Comparison of ENCODE assay signal across 17 cellular contexts in the genomic region with DNA sequence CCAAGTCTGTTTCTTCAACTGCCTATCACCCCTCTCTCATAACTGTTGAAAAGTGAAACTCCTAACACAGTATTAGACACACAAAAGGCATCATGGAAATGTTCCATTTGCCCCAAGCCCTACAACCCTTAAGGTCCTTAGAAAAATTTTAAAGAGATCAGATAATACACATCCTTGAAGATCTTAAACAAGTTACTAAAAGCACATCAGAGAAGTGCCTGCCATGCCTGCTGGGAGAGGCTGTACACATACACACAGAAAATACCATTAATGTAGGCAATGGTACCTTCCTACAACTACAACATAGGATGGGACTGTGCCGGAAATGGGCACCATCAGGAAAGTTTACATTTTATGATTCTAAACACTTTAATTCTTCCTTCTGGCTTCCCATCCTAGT. TPM values are rescaled to one million over a fixed set of nuclear protein-coding genes. Genes with fewer than 3 reads are reported as not detected.
DNase-seq lines count a peak whose midpoint lies in the region; ATAC-seq and TF ChIP-seq lines count a peak whose summit lies in the region.
"Had no signal": no experiment of that assay in that cellular context is flagged by ENCODE, and none has a peak within 500 bp of the region (broad histone marks: within the 10 kb centered on the region; RNA-seq: fewer than 3 reads in every experiment).

No MANE protein-coding gene starts in this region.

- TF ChIP-seq CTCF in natural killer cell (IDR thresholded peaks at IDR 0.05) = no peak
- no peak for TF ChIP-seq CTCF in hepatocyte (IDR thresholded peaks at IDR 0.05; ENCODE audit: poor library complexity)
- no peak for TF ChIP-seq CTCF in type B pancreatic cell (conservative IDR thresholded peaks at IDR 0.05)
- TF ChIP-seq CTCF in esophagus squamous epithelium (IDR thresholded peaks at IDR 0.05) = no peak

- H4K20me1 ChIP-seq in hepatocyte (ENCODE audit: insufficient read depth, poor library complexity, severe bottlenecking) = peaks cover 60% of the 10 kb centered on the region

- WGBS in hepatocyte (ENCODE audit: low lambda C conversion rate, missing lambda C conversion rate) = 82% methylated on average over 1 of the region's 1 CpG
- 80 to 100% methylated on average over 1 of the region's 1 CpG for WGBS in esophagus squamous epithelium, 2 donors

- H3K36me3 Mint-ChIP-seq in natural killer cell = no peaks in the 10 kb centered on the region
- no peaks in the 10 kb centered on the region for H3K36me3 Mint-ChIP-seq in natural killer cell treated with Interleukin-12 subunit alpha and Interleukin-12 subunit beta and Interleukin-15 and Interleukin-18, amount 100 ng/mL, for 72 hours
- peaks cover 9% of the 10 kb centered on the region for H3K36me3 Mint-ChIP-seq in activated T-helper 1 cell treated with anti-CD3 and anti-CD28 coated beads, Interleukin-12 subunit alpha, Interleukin-12 subunit beta, Interleukin-2, Interleukin-4 antibody, amounts not matched to agents 30 ng/mL and 10 ng/mL and 1 ng/mL, durations not matched to agents 14 hours and 24 hours and 36 hours (ENCODE audit: low read depth)
- peaks cover 13% of the 10 kb centered on the region for H3K36me3 Mint-ChIP-seq in type B pancreatic cell
- peaks cover 2% of the 10 kb centered on the region for H3K36me3 Mint-ChIP-seq in T-helper 17 cell (ENCODE audit: low read depth)

- H3K27ac ChIP-seq in hepatocyte = no peak overlapping the region
- no peak overlapping the region for H3K27ac ChIP-seq in esophagus squamous epithelium

- H3K4me1 ChIP-seq in hepatocyte (ENCODE audit: insufficient read depth) = peaks cover 15% of the 10 kb centered on the region
- H3K4me1 ChIP-seq in esophagus squamous epithelium = peaks cover 0 to 71% (median 28%) of the 10 kb centered on the region in 3 donors

- no peaks in the 10 kb centered on the region for H3K9me3 ChIP-seq in hepatocyte (ENCODE audit: low read depth)
- H3K9me3 ChIP-seq in esophagus squamous epithelium = no peaks in the 10 kb centered on the region
- no peaks in the 10 kb centered on the region for H3K9me3 ChIP-seq in T-helper 17 cell (ENCODE audit: control insufficient read depth, low read length, poor library complexity, severe bottlenecking)

- ATAC-seq in natural killer cell (no peak), HG02642 (IDR thresholded peaks at IDR 0.05; ENCODE audit: poor library complexity, unreplicated experiment) (no peak), T-helper 17 cell (no peak)
- ATAC-seq in natural killer cell treated with Interleukin-12 subunit alpha and Interleukin-12 subunit beta and Interleukin-15 and Interleukin-18, amount 100 ng/mL, for 72 hours = no peak

- H3K4me3 Mint-ChIP-seq in natural killer cell = peak overlapping the region; percentile 65
- H3K4me3 Mint-ChIP-seq in natural killer cell treated with Interleukin-12 subunit alpha and Interleukin-12 subunit beta and Interleukin-15 and Interleukin-18, amount 100 ng/mL, for 72 hours = no peak overlapping the region
- peak overlapping the region; percentile 3 for H3K4me3 Mint-ChIP-seq in activated T-helper 1 cell treated with anti-CD3 and anti-CD28 coated beads, Interleukin-12 subunit alpha, Interleukin-12 subunit beta, Interleukin-2, Interleukin-4 antibody, amounts not matched to agents 30 ng/mL and 10 ng/mL and 1 ng/mL, durations not matched to agents 14 hours and 24 hours and 36 hours
- peak overlapping the region; percentile 88 for H3K4me3 Mint-ChIP-seq in type B pancreatic cell
- H3K4me3 Mint-ChIP-seq in T-helper 17 cell = no peak overlapping the region

- H2AFZ ChIP-seq in hepatocyte = no peak overlapping the region

- no peak overlapping the region for H3K4me3 ChIP-seq in hepatocyte
- H3K4me3 ChIP-seq in esophagus squamous epithelium = peak overlapping the region in 1 of 4 donors; percentile 34
- H3K4me3 ChIP-seq: lung had no signal

- peaks cover 68 to 74% of the 10 kb centered on the region in 2 donors for H3K4me1 Mint-ChIP-seq in natural killer cell
- H3K4me1 Mint-ChIP-seq in natural killer cell treated with Interleukin-12 subunit alpha and Interleukin-12 subunit beta and Interleukin-15 and Interleukin-18, amount 100 ng/mL, for 72 hours (ENCODE audit: low read depth in 2 of 2) = peaks cover 50 to 63% of the 10 kb centered on the region in 2 donors
- peaks cover 68% of the 10 kb centered on the region for H3K4me1 Mint-ChIP-seq in activated T-helper 1 cell treated with anti-CD3 and anti-CD28 coated beads, Interleukin-12 subunit alpha, Interleukin-12 subunit beta, Interleukin-2, Interleukin-4 antibody, amounts not matched to agents 30 ng/mL and 10 ng/mL and 1 ng/mL, durations not matched to agents 14 hours and 24 hours and 36 hours (ENCODE audit: low read depth)
- peaks cover 46% of the 10 kb centered on the region for H3K4me1 Mint-ChIP-seq in type B pancreatic cell (ENCODE audit: unreplicated experiment)
- H3K4me1 Mint-ChIP-seq in T-helper 17 cell = peaks cover 47% of the 10 kb centered on the region

- peaks cover 75% of the 10 kb centered on the region for H3K79me2 ChIP-seq in hepatocyte

- H3K27ac Mint-ChIP-seq in natural killer cell (peak overlapping the region; percentile 35 to 56), type B pancreatic cell (peak overlapping the region; percentile 73), T-helper 17 cell (no peak overlapping the region)
- no peak overlapping the region for H3K27ac Mint-ChIP-seq in natural killer cell treated with Interleukin-12 subunit alpha and Interleukin-12 subunit beta and Interleukin-15 and Interleukin-18, amount 100 ng/mL, for 72 hours
- no peak overlapping the region for H3K27ac Mint-ChIP-seq in activated T-helper 1 cell treated with anti-CD3 and anti-CD28 coated beads, Interleukin-12 subunit alpha, Interleukin-12 subunit beta, Interleukin-2, Interleukin-4 antibody, amounts not matched to agents 30 ng/mL and 10 ng/mL and 1 ng/mL, durations not matched to agents 14 hours and 24 hours and 36 hours
- H3K27ac Mint-ChIP-seq: progenitor cell of endocrine pancreas had no signal

- intact Hi-C loops in natural killer cell (cut with micrococcal nuclease) = no loop called here
- intact Hi-C loops in activated T-helper 1 cell treated with anti-CD3 and anti-CD28 coated beads, Interleukin-12 subunit alpha, Interleukin-12 subunit beta, Interleukin-2, Interleukin-4 antibody, amounts not matched to agents 30 ng/mL and 10 ng/mL and 1 ng/mL, durations not matched to agents 14 hours and 24 hours and 36 hours (cut with micrococcal nuclease) = loop anchor here (1.0 to 5.0 kb wide), 3 partner anchors 8 to 474 kb away; no protein-coding TSS in a partner anchor
- intact Hi-C loops in esophagus squamous epithelium (cut with DNase I) = no loop called here

- no peaks in the 10 kb centered on the region for H3K9me2 ChIP-seq in hepatocyte (replicated peaks; ENCODE audit: insufficient read depth)

- H3K36me3 ChIP-seq in hepatocyte (replicated peaks; ENCODE audit: insufficient read depth, low read depth) = no peaks in the 10 kb centered on the region
- H3K36me3 ChIP-seq in esophagus squamous epithelium = no peaks in the 10 kb centered on the region

- H3K4me2 ChIP-seq in hepatocyte = peak overlapping the region; percentile 74

- H3K9me3 Mint-ChIP-seq in natural killer cell (no peaks in the 10 kb centered on the region), type B pancreatic cell (no peaks in the 10 kb centered on the region)
- no peaks in the 10 kb centered on the region for H3K9me3 Mint-ChIP-seq in natural killer cell treated with Interleukin-12 subunit alpha and Interleukin-12 subunit beta and Interleukin-15 and Interleukin-18, amount 100 ng/mL, for 72 hours
- no peaks in the 10 kb centered on the region for H3K9me3 Mint-ChIP-seq in activated T-helper 1 cell treated with anti-CD3 and anti-CD28 coated beads, Interleukin-12 subunit alpha, Interleukin-12 subunit beta, Interleukin-2, Interleukin-4 antibody, amounts not matched to agents 30 ng/mL and 10 ng/mL and 1 ng/mL, durations not matched to agents 14 hours and 24 hours and 36 hours

- H3K27me3 ChIP-seq in hepatocyte (no peaks in the 10 kb centered on the region), esophagus squamous epithelium (no peaks in the 10 kb centered on the region)

- no peaks in the 10 kb centered on the region for H3K27me3 Mint-ChIP-seq in natural killer cell (ENCODE audit: low read depth in 2 of 2)
- no peaks in the 10 kb centered on the region for H3K27me3 Mint-ChIP-seq in natural killer cell treated with Interleukin-12 subunit alpha and Interleukin-12 subunit beta and Interleukin-15 and Interleukin-18, amount 100 ng/mL, for 72 hours
- H3K27me3 Mint-ChIP-seq in activated T-helper 1 cell treated with anti-CD3 and anti-CD28 coated beads, Interleukin-12 subunit alpha, Interleukin-12 subunit beta, Interleukin-2, Interleukin-4 antibody, amounts not matched to agents 30 ng/mL and 10 ng/mL and 1 ng/mL, durations not matched to agents 14 hours and 24 hours and 36 hours (ENCODE audit: insufficient read depth) = no peaks in the 10 kb centered on the region
- no peaks in the 10 kb centered on the region for H3K27me3 Mint-ChIP-seq in type B pancreatic cell
- no peaks in the 10 kb centered on the region for H3K27me3 Mint-ChIP-seq in T-helper 17 cell
- H3K27me3 Mint-ChIP-seq: progenitor cell of endocrine pancreas had no signal

- DNase-seq in natural killer cell (no peak), hepatocyte (ENCODE audit: low spot score) (no peak), type B pancreatic cell (ENCODE audit: extremely low spot score, unreplicated experiment) (no peak), esophagus squamous epithelium (lab: John Stamatoyannopoulos, UW) (no peak), T-helper 17 cell (no peak)
- no peak for DNase-seq in natural killer cell treated with Interleukin-12 subunit alpha and Interleukin-12 subunit beta and Interleukin-15 and Interleukin-18, amount 100 ng/mL, for 72 hours (ENCODE audit: low spot score)
- DNase-seq in activated T-helper 1 cell treated with anti-CD3 and anti-CD28 coated beads, Interleukin-12 subunit alpha, Interleukin-12 subunit beta, Interleukin-2, Interleukin-4 antibody, amounts not matched to agents 30 ng/mL and 10 ng/mL and 1 ng/mL, durations not matched to agents 14 hours and 24 hours and 36 hours (ENCODE audit: low spot score) = no peak
- DNase-seq: activated CD4-positive, alpha-beta T cell treated with anti-CD3 and anti-CD28 coated beads for 4 hours; activated gamma-delta T cell; C1 segment of cervical spinal cord; caudate nucleus; NCI-H146; NK-92 treated with Interleukin-12 subunit alpha and Interleukin-12 subunit beta, amount 100 ng/mL, for 24 hours; stimulated activated naive CD4-positive, alpha-beta T cell treated with Interleukin-2 at 50 U/mL for 16 hours had no signal

- no peak for TF ChIP-seq POLR2A in esophagus squamous epithelium (IDR thresholded peaks at IDR 0.05)

RNA-seq across cellular contexts. Expression of a gene that starts 3.3 kb away (rescaled TPM):
- total RNA-seq in natural killer cell = 100 to 1,000 TPM; 223 to 297 (median 259) TPM
- total RNA-seq in natural killer cell treated with Interleukin-12 subunit alpha and Interleukin-12 subunit beta and Interleukin-15 and Interleukin-18, amount 100 ng/mL, for 72 hours = 100 to 1,000 TPM in 1 of 2 donors, 10 to 100 TPM in 1; 89.9 to 122 TPM
- 98.7 and 116 TPM in 2 replicates for total RNA-seq in activated T-helper 1 cell treated with anti-CD3 and anti-CD28 coated beads, Interleukin-12 subunit alpha, Interleukin-12 subunit beta, Interleukin-2, Interleukin-4 antibody, amounts not matched to agents 30 ng/mL and 10 ng/mL and 1 ng/mL, durations not matched to agents 14 hours and 24 hours and 36 hours
- total RNA-seq in hepatocyte = 125 and 163 TPM in 2 replicates
- polyA plus RNA-seq in hepatocyte = 112 and 121 TPM in 2 replicates
- total RNA-seq in type B pancreatic cell (ENCODE audit: low replicate concordance) = 228 and 438 TPM in 2 replicates
- total RNA-seq in esophagus squamous epithelium = 10 to 100 TPM; 34.3 to 61.3 (median 52.8) TPM
- 100 to 1,000 TPM; 137 to 142 TPM for total RNA-seq in T-helper 17 cell

RNA-seq across cellular contexts. Expression of a gene that starts 24.9 kb away (rescaled TPM):
- total RNA-seq in natural killer cell (10 to 100 TPM; 16.3 to 18.7 (median 18.3) TPM), hepatocyte (17.9 and 19.3 TPM in 2 replicates), type B pancreatic cell (ENCODE audit: low replicate concordance) (39.8 and 82.1 TPM in 2 replicates), esophagus squamous epithelium (10 to 100 TPM in 3 of 4 donors, 1 to 10 TPM in 1; 9.1 to 17.0 (median 13.9) TPM), T-helper 17 cell (10 to 100 TPM; 13.3 to 17.9 TPM)
- 10 to 100 TPM; 11.9 to 15.1 TPM for total RNA-seq in natural killer cell treated with Interleukin-12 subunit alpha and Interleukin-12 subunit beta and Interleukin-15 and Interleukin-18, amount 100 ng/mL, for 72 hours
- total RNA-seq in activated T-helper 1 cell treated with anti-CD3 and anti-CD28 coated beads, Interleukin-12 subunit alpha, Interleukin-12 subunit beta, Interleukin-2, Interleukin-4 antibody, amounts not matched to agents 30 ng/mL and 10 ng/mL and 1 ng/mL, durations not matched to agents 14 hours and 24 hours and 36 hours = 9.0 and 9.7 TPM in 2 replicates
- 32.3 and 44.2 TPM in 2 replicates for polyA plus RNA-seq in hepatocyte

Comparison
In these comparisons a context has a peak if more than half of its experiments do, and no peak if none do; other contexts are left out.
1. H3K27ac Mint-ChIP-seq: peak in natural killer cell (2 of 2) and type B pancreatic cell (single experiment); none in natural killer cell treated with Interleukin-12 subunit alpha and Interleukin-12 subunit beta and Interleukin-15 and Interleukin-18, amount 100 ng/mL, for 72 hours (0 of 2), activated T-helper 1 cell treated with anti-CD3 and anti-CD28 coated beads, Interleukin-12 subunit alpha, Interleukin-12 subunit beta, Interleukin-2, Interleukin-4 antibody, amounts not matched to agents 30 ng/mL and 10 ng/mL and 1 ng/mL, durations not matched to agents 14 hours and 24 hours and 36 hours (single experiment) and T-helper 17 cell (single experiment).
2. H3K4me3 Mint-ChIP-seq: peak in natural killer cell (single experiment), activated T-helper 1 cell treated with anti-CD3 and anti-CD28 coated beads, Interleukin-12 subunit alpha, Interleukin-12 subunit beta, Interleukin-2, Interleukin-4 antibody, amounts not matched to agents 30 ng/mL and 10 ng/mL and 1 ng/mL, durations not matched to agents 14 hours and 24 hours and 36 hours (single experiment) and type B pancreatic cell (single experiment); none in natural killer cell treated with Interleukin-12 subunit alpha and Interleukin-12 subunit beta and Interleukin-15 and Interleukin-18, amount 100 ng/mL, for 72 hours (single experiment) and T-helper 17 cell (single experiment).